10 cellular contexts compared by ENCODE assay signal in genomic region chr2:240622631-240623235, GRCh38. TPM values are rescaled to one million over a fixed set of nuclear protein-coding genes. Genes with fewer than 3 reads are reported as not detected.
DNase-seq lines count a peak whose midpoint lies in the region; ATAC-seq and TF ChIP-seq lines count a peak whose summit lies in the region.
"Had no signal": no experiment of that assay in that cellular context is flagged by ENCODE, and none has a peak within 500 bp of the region (broad histone marks: within the 10 kb centered on the region; RNA-seq: fewer than 3 reads in every experiment).

No MANE protein-coding gene starts in this region.

- H3K9me3 ChIP-seq in heart left ventricle = peaks cover 0 to 7% (median 0%) of the 10 kb centered on the region in 12 donors

- peak overlapping the region in 1 of 12 donors; percentile 42 for H3K27ac ChIP-seq in heart left ventricle

- H3K4me1 ChIP-seq in heart left ventricle = peaks cover 0 to 57% (median 0%) of the 10 kb centered on the region in 12 donors

- H3K36me3 ChIP-seq in heart left ventricle = peaks cover 0 to 8% (median 0%) of the 10 kb centered on the region in 9 donors

- H3K4me1 Mint-ChIP-seq in activated CD8-positive, alpha-beta T cell treated with anti-CD3 and anti-CD28 coated beads for 36 hours (ENCODE audit: low read depth) = peaks cover 62% of the 10 kb centered on the region

- H3K4me3 ChIP-seq in heart left ventricle = no peak overlapping the region

- no peak for TF ChIP-seq CTCF in activated CD8-positive, alpha-beta T cell treated with anti-CD3 and anti-CD28 coated beads for 36 hours (IDR thresholded peaks at IDR 0.05)
- no peak for TF ChIP-seq CTCF in heart left ventricle (IDR thresholded peaks at IDR 0.05)

- TF ChIP-seq POLR2A in heart left ventricle (IDR thresholded peaks at IDR 0.05) = no peak

- no peak for ATAC-seq in activated CD8-positive, alpha-beta T cell treated with anti-CD3 and anti-CD28 coated beads for 36 hours
- ATAC-seq in heart left ventricle (no peak), GM18502 (IDR thresholded peaks at IDR 0.05; ENCODE audit: poor library complexity, unreplicated experiment) (no peak)

- peaks cover 4% of the 10 kb centered on the region for H3K9me3 Mint-ChIP-seq in activated CD8-positive, alpha-beta T cell treated with anti-CD3 and anti-CD28 coated beads for 36 hours

- POLR2A ChIA-PET in activated CD8-positive, alpha-beta T cell treated with anti-CD3 and anti-CD28 coated beads for 36 hours (lab: Charles Lee) = interaction anchor here (0.6 to 4.9 kb wide), 7 partner anchors 35 to 692 kb away, joined by 3 to 25 read pairs (median 3); partner anchors contain the start of genes CAPN10 and DUSP28

- H3K27ac Mint-ChIP-seq in activated CD8-positive, alpha-beta T cell treated with anti-CD3 and anti-CD28 coated beads for 36 hours = peak overlapping the region; percentile 96

- no peaks in the 10 kb centered on the region for H3K27me3 Mint-ChIP-seq in activated CD8-positive, alpha-beta T cell treated with anti-CD3 and anti-CD28 coated beads for 36 hours

- no peak overlapping the region for H3K4me3 Mint-ChIP-seq in activated CD8-positive, alpha-beta T cell treated with anti-CD3 and anti-CD28 coated beads for 36 hours

- intact Hi-C loops in activated CD8-positive, alpha-beta T cell treated with anti-CD3 and anti-CD28 coated beads for 36 hours (cut with micrococcal nuclease) = loop anchor here (5.0 kb wide), 1 partner anchor 55 kb away; the partner anchor contains the start of gene RNPEPL1
- intact Hi-C loops in heart left ventricle (cut with DNase I) = no loop called here

- DNase-seq in NCI-H345 (lab: John Stamatoyannopoulos, UW) (peak; percentile 53), heart left ventricle (peak in 3 of 5 donors; percentile 15 to 76 (median 25)), globus pallidus (ENCODE audit: low spot score) (no peak), anterior cingulate cortex (lab: John Stamatoyannopoulos, UW) (no peak), glomerular visceral epithelial cell (ENCODE audit: extremely low spot score) (no peak)
- DNase-seq in activated CD8-positive, alpha-beta T cell treated with anti-CD3 and anti-CD28 coated beads for 36 hours = peak; percentile 54
- DNase-seq in stimulated activated CD8-positive, alpha-beta memory T cell treated with anti-CD3 and anti-CD28 coated beads, Interleukin-7, amount 100 ng/mL, for 1 hour (ENCODE audit: low read depth in 2 of 2) = peak; percentile 19 to 25

- no peaks in the 10 kb centered on the region for H3K27me3 ChIP-seq in heart left ventricle

- 31 to 57% (median 45%) methylated on average over 25 to 34 of the region's 34 CpGs for WGBS in heart left ventricle, 4 donors

- peaks cover 10% of the 10 kb centered on the region for H3K36me3 Mint-ChIP-seq in activated CD8-positive, alpha-beta T cell treated with anti-CD3 and anti-CD28 coated beads for 36 hours (ENCODE audit: low read depth)

- CTCF ChIA-PET in activated CD8-positive, alpha-beta T cell treated with anti-CD3 and anti-CD28 coated beads for 36 hours (lab: Charles Lee) = interaction anchor here (0.6 to 5.3 kb wide), 3 partner anchors 36 to 109 kb away, joined by 3 to 21 read pairs (median 20); partner anchors contain the start of gene CAPN10

RNA-seq across cellular contexts. Expression of gene GPR35, which starts 2.5 kb away (rescaled TPM):
- 10 to 100 TPM; 14.4 to 14.6 TPM for total RNA-seq in activated CD8-positive, alpha-beta T cell treated with anti-CD3 and anti-CD28 coated beads for 36 hours
- 1 to 10 TPM in 3 of 9 donors, under 1 TPM in 5, not detected in 1; 0.48 to 2.7 (median 0.78) TPM for total RNA-seq in heart left ventricle
- 1 to 10 TPM; 1.1 to 1.3 TPM for polyA plus RNA-seq in heart left ventricle

RNA-seq across cellular contexts. Expression of gene CAPN10, which starts 36.2 kb away (rescaled TPM):
- total RNA-seq in activated CD8-positive, alpha-beta T cell treated with anti-CD3 and anti-CD28 coated beads for 36 hours = 10 to 100 TPM; 26.8 to 29.1 TPM
- 10 to 100 TPM; 14.9 to 35.6 (median 21.9) TPM for total RNA-seq in heart left ventricle
- polyA plus RNA-seq in heart left ventricle = 10 to 100 TPM; 17.4 to 39.7 TPM

RNA-seq across cellular contexts. Expression of gene RNPEPL1, which starts 54.4 kb away (rescaled TPM):
- 10 to 100 TPM; 39.1 to 40.5 TPM for total RNA-seq in activated CD8-positive, alpha-beta T cell treated with anti-CD3 and anti-CD28 coated beads for 36 hours
- 100 to 1,000 TPM in 2 of 9 donors, 10 to 100 TPM in 7; 67.5 to 149 (median 91.0) TPM for total RNA-seq in heart left ventricle
- 100 to 1,000 TPM in 1 of 2 donors, 10 to 100 TPM in 1; 75.9 to 206 TPM for polyA plus RNA-seq in heart left ventricle

RNA-seq across cellular contexts. Expression of gene AQP12B, which starts 60.0 kb away (rescaled TPM):
- not detected for total RNA-seq in activated CD8-positive, alpha-beta T cell treated with anti-CD3 and anti-CD28 coated beads for 36 hours
- total RNA-seq in heart left ventricle = not detected
- not detected for polyA plus RNA-seq in heart left ventricle
- total RNA-seq: NCI-H460, ureter had no signal

Comparison
In these comparisons a context has a peak if more than half of its experiments do, and no peak if none do; other contexts are left out.
1. DNase-seq: peak in NCI-H345 (single experiment), activated CD8-positive, alpha-beta T cell treated with anti-CD3 and anti-CD28 coated beads for 36 hours (single experiment), heart left ventricle (3 of 5) and stimulated activated CD8-positive, alpha-beta memory T cell treated with anti-CD3 and anti-CD28 coated beads, Interleukin-7, amount 100 ng/mL, for 1 hour (2 of 2); none in globus pallidus (single experiment), anterior cingulate cortex (0 of 58) and glomerular visceral epithelial cell (single experiment).
2. RNA of gene GPR35, which starts 2.5 kb away (total RNA-seq): 14.4 to 14.6 TPM in activated CD8-positive, alpha-beta T cell treated with anti-CD3 and anti-CD28 coated beads for 36 hours; 0.48 to 2.7 TPM in heart left ventricle; every median in the first group is over 4 times any median in the second.